In the genomic region with DNA sequence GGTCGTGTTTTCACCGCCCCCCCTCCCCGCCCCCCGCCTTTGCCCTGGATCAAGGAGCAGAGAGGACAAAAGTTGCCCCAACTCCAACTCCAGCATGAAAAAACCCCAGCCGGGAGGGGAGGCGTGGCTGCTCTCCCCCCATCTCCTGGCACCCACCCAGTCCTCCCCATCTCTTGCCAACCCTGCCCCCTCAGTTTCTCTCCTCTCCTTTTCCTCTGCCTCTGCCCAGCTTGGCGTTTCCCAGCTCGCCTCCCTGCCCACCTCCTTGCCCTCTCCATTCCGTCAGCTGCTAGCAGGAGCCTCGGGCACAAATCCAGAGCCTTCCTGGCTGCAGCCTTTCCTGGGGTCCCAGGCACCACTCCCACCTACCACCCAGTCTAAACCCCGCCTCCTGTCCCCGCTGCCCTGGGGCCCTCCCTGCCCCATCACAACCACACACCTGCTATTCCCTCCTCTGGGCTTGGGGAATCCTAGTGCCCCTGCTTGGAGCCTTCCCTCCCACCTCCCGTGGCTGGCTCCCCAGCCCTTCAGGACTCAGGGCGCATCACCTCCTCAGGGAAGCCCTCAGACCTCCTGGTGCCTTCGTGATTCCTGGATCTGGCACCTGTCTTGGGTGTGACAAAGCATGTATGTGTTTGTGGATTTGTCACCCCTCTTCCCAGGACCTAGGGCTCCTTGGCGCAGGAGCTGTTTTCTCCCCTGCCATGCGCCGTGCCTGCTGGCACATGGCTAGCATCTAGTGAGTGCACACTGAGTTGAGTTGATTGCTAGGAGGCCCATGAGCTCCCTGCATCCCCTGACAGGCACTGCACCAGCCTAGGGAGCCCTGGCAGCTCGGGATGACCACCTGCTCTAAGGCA, we compare ENCODE assay signal across 12 cellular contexts.
DNase-seq lines count a peak whose midpoint lies in the region; ATAC-seq and TF ChIP-seq lines count a peak whose summit lies in the region.
"Had no signal": no experiment of that assay in that cellular context is flagged by ENCODE, and none has a peak within 500 bp of the region (broad histone marks: within the 10 kb centered on the region; RNA-seq: fewer than 3 reads in every experiment).

No MANE protein-coding gene starts in this region.

- H3K36me3 Mint-ChIP-seq in activated naive CD8-positive, alpha-beta T cell treated with anti-CD3 and anti-CD28 coated beads for 36 hours: no peaks in the 10 kb centered on the region

- intact Hi-C loops in psoas muscle (cut with DNase I): loop anchor here in 1 of 2 donors (5.0 kb wide), 2 partner anchors 129 to 734 kb away; no protein-coding TSS in a partner anchor

- no peaks in the 10 kb centered on the region for H3K36me3 ChIP-seq in psoas muscle (ENCODE audit: insufficient read depth in 1 of 2, low read depth in 1 of 2)
- H3K36me3 ChIP-seq: left lung had no signal

- H3K27me3 Mint-ChIP-seq in activated naive CD8-positive, alpha-beta T cell treated with anti-CD3 and anti-CD28 coated beads for 36 hours: peaks cover 32% of the 10 kb centered on the region

- ATAC-seq in psoas muscle: peak in 1 of 4 donors; percentile 6

- H3K27me3 ChIP-seq in psoas muscle (ENCODE audit: insufficient read depth in 3 of 3, low read length in 2 of 3): peaks cover 0 to 16% (median 7%) of the 10 kb centered on the region in 3 donors

- H3K4me3 ChIP-seq in epithelial cell of proximal tubule (ENCODE audit: low read depth, low read length): peak overlapping the region; percentile 12
- peak overlapping the region; percentile 11 for H3K4me3 ChIP-seq in psoas muscle
- H3K4me3 ChIP-seq: GM12878, left lung had no signal

- WGBS in psoas muscle, 3 donors: 10 to 16% (median 14%) methylated on average over 19 of the region's 19 CpGs

- no peak overlapping the region for H3K27ac Mint-ChIP-seq in activated naive CD8-positive, alpha-beta T cell treated with anti-CD3 and anti-CD28 coated beads for 36 hours
- H3K27ac Mint-ChIP-seq: activated CD4-positive, alpha-beta T cell treated with anti-CD3 and anti-CD28 coated beads, Interleukin-2, amount 10 ng/mL, durations not matched to agents 7 days and 5 days had no signal

- H3K9me3 ChIP-seq in psoas muscle: no peaks in the 10 kb centered on the region
- H3K9me3 ChIP-seq: left lung had no signal

- no peak overlapping the region for H3K4me3 Mint-ChIP-seq in activated naive CD8-positive, alpha-beta T cell treated with anti-CD3 and anti-CD28 coated beads for 36 hours
- H3K4me3 Mint-ChIP-seq: activated CD4-positive, alpha-beta T cell treated with anti-CD3 and anti-CD28 coated beads, Interleukin-2, amount 10 ng/mL, durations not matched to agents 7 days and 5 days had no signal

- no peaks in the 10 kb centered on the region for H3K4me1 ChIP-seq in psoas muscle
- H3K4me1 ChIP-seq: left lung had no signal

- DNase-seq in EL: peak; percentile 34
- DNase-seq in NCI-H446 treated with DMSO at 0.1 percent for 48 hours (lab: John Stamatoyannopoulos, UW): peak; percentile 64
- no peak for DNase-seq in epithelial cell of proximal tubule (ENCODE audit: low read depth)
- no peak for DNase-seq in psoas muscle
- no peak for DNase-seq in NCI-H146 treated with DMSO at 0.1 percent for 48 hours (lab: John Stamatoyannopoulos, UW; ENCODE audit: unreplicated experiment)
- no peak for DNase-seq in RPMI8226
- DNase-seq in stimulated activated CD4-positive, alpha-beta T cell treated with anti-CD3 and anti-CD28 coated beads, Interleukin-1b, Interleukin-23, amount 100 ng/mL, for 48 hours: no peak
- DNase-seq in activated naive CD8-positive, alpha-beta T cell treated with anti-CD3 and anti-CD28 coated beads for 36 hours: no peak
- DNase-seq: activated CD4-positive, alpha-beta T cell treated with anti-CD3 and anti-CD28 coated beads, Interleukin-2, amount 10 ng/mL, durations not matched to agents 7 days and 5 days; stimulated activated CD4-positive, alpha-beta T cell treated with anti-CD3 and anti-CD28 coated beads, Interleukin-4, amount 100 ng/mL, for 4 hours had no signal

- no peaks in the 10 kb centered on the region for H3K9me3 Mint-ChIP-seq in activated naive CD8-positive, alpha-beta T cell treated with anti-CD3 and anti-CD28 coated beads for 36 hours
- H3K9me3 Mint-ChIP-seq: activated CD4-positive, alpha-beta T cell treated with anti-CD3 and anti-CD28 coated beads, Interleukin-2, amount 10 ng/mL, durations not matched to agents 7 days and 5 days had no signal

- H3K27ac ChIP-seq in psoas muscle: no peak overlapping the region
- H3K27ac ChIP-seq: left lung had no signal

- peaks cover 5% of the 10 kb centered on the region for H3K4me1 Mint-ChIP-seq in activated naive CD8-positive, alpha-beta T cell treated with anti-CD3 and anti-CD28 coated beads for 36 hours
- H3K4me1 Mint-ChIP-seq: activated CD4-positive, alpha-beta T cell treated with anti-CD3 and anti-CD28 coated beads, Interleukin-2, amount 10 ng/mL, durations not matched to agents 7 days and 5 days had no signal

- TF ChIP-seq CTCF in epithelial cell of proximal tubule (conservative IDR thresholded peaks at IDR 0.05; ENCODE audit: low read depth, low read length): no peak
- no peak for TF ChIP-seq CTCF in psoas muscle (IDR thresholded peaks at IDR 0.05)

Comparison
In these comparisons a context has a peak if more than half of its experiments do, and no peak if none do; other contexts are left out.
1. DNase-seq: peak in EL (single experiment) and NCI-H446 treated with DMSO at 0.1 percent for 48 hours (single experiment); none in epithelial cell of proximal tubule (single experiment), psoas muscle (0 of 2), NCI-H146 treated with DMSO at 0.1 percent for 48 hours (single experiment), RPMI8226 (single experiment), stimulated activated CD4-positive, alpha-beta T cell treated with anti-CD3 and anti-CD28 coated beads, Interleukin-1b, Interleukin-23, amount 100 ng/mL, for 48 hours (single experiment) and activated naive CD8-positive, alpha-beta T cell treated with anti-CD3 and anti-CD28 coated beads for 36 hours (single experiment).